In the genomic region with DNA sequence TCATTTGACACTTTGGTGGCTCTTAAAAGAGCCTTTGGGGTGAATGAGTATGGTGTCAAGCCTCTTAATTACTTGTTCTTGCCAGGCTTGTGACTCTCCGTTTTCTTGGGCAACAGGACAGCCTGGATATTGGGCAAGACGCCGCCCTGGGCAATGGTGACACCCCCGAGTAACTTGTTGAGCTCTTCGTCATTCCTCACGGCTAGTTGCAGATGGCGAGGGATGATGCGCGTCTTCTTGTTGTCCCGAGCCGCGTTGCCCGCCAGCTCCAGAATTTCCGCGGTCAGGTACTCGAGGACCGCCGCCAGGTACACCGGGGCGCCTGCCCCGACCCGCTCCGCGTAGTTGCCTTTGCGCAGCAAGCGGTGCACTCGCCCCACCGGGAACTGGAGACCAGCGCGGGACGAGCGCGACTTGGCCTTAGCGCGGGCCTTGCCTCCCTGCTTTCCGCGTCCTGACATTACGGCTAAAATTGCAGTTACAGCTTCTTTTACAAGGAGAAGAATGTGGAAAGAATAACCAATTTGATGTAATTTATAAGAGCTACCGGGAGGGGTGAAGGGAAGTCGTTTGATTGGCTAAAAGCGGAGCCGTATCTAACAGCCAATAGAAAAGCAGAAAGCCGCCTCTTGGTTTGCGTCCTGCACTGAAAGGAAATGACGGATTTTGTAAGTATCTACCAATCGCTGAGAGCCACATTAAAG, we compare ENCODE assay signal across 1 cellular context.
TF ChIP-seq lines count a peak whose summit lies in the region.

No MANE protein-coding gene starts in this region.

TF ChIP-seq in WTC11, 78 proteins besides CTCF, POLR2A, EP300 and RAD21 (continued from another document):
- TF ChIP-seq, protein P1, sequence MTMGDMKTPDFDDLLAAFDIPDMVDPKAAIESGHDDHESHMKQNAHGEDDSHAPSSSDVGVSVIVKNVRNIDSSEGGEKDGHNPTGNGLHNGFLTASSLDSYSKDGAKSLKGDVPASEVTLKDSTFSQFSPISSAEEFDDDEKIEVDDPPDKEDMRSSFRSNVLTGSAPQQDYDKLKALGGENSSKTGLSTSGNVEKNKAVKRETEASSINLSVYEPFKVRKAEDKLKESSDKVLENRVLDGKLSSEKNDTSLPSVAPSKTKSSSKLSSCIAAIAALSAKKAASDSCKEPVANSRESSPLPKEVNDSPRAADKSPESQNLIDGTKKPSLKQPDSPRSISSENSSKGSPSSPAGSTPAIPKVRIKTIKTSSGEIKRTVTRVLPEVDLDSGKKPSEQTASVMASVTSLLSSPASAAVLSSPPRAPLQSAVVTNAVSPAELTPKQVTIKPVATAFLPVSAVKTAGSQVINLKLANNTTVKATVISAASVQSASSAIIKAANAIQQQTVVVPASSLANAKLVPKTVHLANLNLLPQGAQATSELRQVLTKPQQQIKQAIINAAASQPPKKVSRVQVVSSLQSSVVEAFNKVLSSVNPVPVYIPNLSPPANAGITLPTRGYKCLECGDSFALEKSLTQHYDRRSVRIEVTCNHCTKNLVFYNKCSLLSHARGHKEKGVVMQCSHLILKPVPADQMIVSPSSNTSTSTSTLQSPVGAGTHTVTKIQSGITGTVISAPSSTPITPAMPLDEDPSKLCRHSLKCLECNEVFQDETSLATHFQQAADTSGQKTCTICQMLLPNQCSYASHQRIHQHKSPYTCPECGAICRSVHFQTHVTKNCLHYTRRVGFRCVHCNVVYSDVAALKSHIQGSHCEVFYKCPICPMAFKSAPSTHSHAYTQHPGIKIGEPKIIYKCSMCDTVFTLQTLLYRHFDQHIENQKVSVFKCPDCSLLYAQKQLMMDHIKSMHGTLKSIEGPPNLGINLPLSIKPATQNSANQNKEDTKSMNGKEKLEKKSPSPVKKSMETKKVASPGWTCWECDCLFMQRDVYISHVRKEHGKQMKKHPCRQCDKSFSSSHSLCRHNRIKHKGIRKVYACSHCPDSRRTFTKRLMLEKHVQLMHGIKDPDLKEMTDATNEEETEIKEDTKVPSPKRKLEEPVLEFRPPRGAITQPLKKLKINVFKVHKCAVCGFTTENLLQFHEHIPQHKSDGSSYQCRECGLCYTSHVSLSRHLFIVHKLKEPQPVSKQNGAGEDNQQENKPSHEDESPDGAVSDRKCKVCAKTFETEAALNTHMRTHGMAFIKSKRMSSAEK (CRISPR knock-in tag; IDR thresholded peaks at IDR 0.05; ENCODE audit: borderline replicate concordance): peak; percentile 83; the same call in 1 of the 2 replicates
- 0 out of 2 replicates have a peak, but pooled peaks have one; percentile 19 for TF ChIP-seq ELF4 (CRISPR knock-in tag; IDR thresholded peaks at IDR 0.05; ENCODE audit: low read depth)
- TF ChIP-seq, protein P2, sequence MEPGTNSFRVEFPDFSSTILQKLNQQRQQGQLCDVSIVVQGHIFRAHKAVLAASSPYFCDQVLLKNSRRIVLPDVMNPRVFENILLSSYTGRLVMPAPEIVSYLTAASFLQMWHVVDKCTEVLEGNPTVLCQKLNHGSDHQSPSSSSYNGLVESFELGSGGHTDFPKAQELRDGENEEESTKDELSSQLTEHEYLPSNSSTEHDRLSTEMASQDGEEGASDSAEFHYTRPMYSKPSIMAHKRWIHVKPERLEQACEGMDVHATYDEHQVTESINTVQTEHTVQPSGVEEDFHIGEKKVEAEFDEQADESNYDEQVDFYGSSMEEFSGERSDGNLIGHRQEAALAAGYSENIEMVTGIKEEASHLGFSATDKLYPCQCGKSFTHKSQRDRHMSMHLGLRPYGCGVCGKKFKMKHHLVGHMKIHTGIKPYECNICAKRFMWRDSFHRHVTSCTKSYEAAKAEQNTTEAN (CRISPR knock-in tag; IDR thresholded peaks at IDR 0.05): 0 out of 2 replicates have a peak, but pooled peaks have one; percentile 24
- no peak for TF ChIP-seq SOX15 (CRISPR knock-in tag; IDR thresholded peaks at IDR 0.05)
- no peak for TF ChIP-seq NR2C2 (CRISPR knock-in tag; IDR thresholded peaks at IDR 0.05)
